11 cellular contexts compared by ENCODE assay signal in genomic region chr4:78297075-78297815, GRCh38.
DNase-seq lines count a peak whose midpoint lies in the region; ATAC-seq, FAIRE-seq and TF ChIP-seq lines count a peak whose summit lies in the region.
"Had no signal": no experiment of that assay in that cellular context is flagged by ENCODE, and none has a peak within 500 bp of the region (broad histone marks: within the 10 kb centered on the region; RNA-seq: fewer than 3 reads in every experiment).

No MANE protein-coding gene starts in this region.

- in situ Hi-C loops in brain microvascular endothelial cell (cut with HindIII; ENCODE audit: low pct_ligation_motif_present, low sequenced_read_pairs) = no loop called here

- H3K4me1 Mint-ChIP-seq in mesothelial cell of epicardium = peaks cover 52% of the 10 kb centered on the region

- no peak for FAIRE-seq in RCC 7860 (lab: Jason Lieb, UNC)
- FAIRE-seq: keratinocyte had no signal

- no peaks in the 10 kb centered on the region for H3K36me3 ChIP-seq in brain microvascular endothelial cell (replicated peaks)

- ATAC-seq in GM18511 (IDR thresholded peaks at IDR 0.05; ENCODE audit: unreplicated experiment) (peak; percentile 65), HG02678 (IDR thresholded peaks at IDR 0.05; ENCODE audit: unreplicated experiment) (peak; percentile 65)

- H3K27ac Mint-ChIP-seq in mesothelial cell of epicardium = peak overlapping the region; percentile 62

- no peaks in the 10 kb centered on the region for H3K27me3 Mint-ChIP-seq in mesothelial cell of epicardium (ENCODE audit: low read depth)

- no peak for TF ChIP-seq CTCF in mesothelial cell of epicardium (IDR thresholded peaks at IDR 0.05; ENCODE audit: unreplicated experiment)
- TF ChIP-seq CTCF in brain microvascular endothelial cell (IDR thresholded peaks at IDR 0.05; ENCODE audit: low read depth, low read length, missing control alignments) = no peak

- peaks cover 7% of the 10 kb centered on the region for H3K9me3 Mint-ChIP-seq in mesothelial cell of epicardium

- DNase-seq in OCI-M1 (lab: John Stamatoyannopoulos, UW) (peak; percentile 57), mesothelial cell of epicardium (ENCODE audit: low spot score in 2 of 2, unreplicated experiment in 2 of 2) (no peak), RCC 7860 (ENCODE audit: low spot score) (no peak), NCI-H2171 (lab: John Stamatoyannopoulos, UW) (no peak), brain microvascular endothelial cell (no peak)
- DNase-seq in activated CD8-positive, alpha-beta memory T cell treated with anti-CD3 and anti-CD28 coated beads for 24 hours = no peak
- DNase-seq: retina; stimulated activated naive CD4-positive, alpha-beta T cell had no signal

- no peak overlapping the region for H3K27ac ChIP-seq in brain microvascular endothelial cell

- H3K36me3 Mint-ChIP-seq in mesothelial cell of epicardium = peaks cover 9% of the 10 kb centered on the region

- H3K27me3 ChIP-seq in brain microvascular endothelial cell (replicated peaks) = no peaks in the 10 kb centered on the region

- H3K4me3 Mint-ChIP-seq in mesothelial cell of epicardium = no peak overlapping the region

- no peak overlapping the region for H3K4me3 ChIP-seq in brain microvascular endothelial cell (ENCODE audit: low read depth, low read length)
